1 cellular context compared by ENCODE assay signal in genomic region chr16:85137323-85138072, GRCh38.
TF ChIP-seq lines count a peak whose summit lies in the region.

No MANE protein-coding gene starts in this region.

TF ChIP-seq in GM12878, 131 proteins besides CTCF, POLR2A, EP300 and RAD21 (continued from another document):
- TF ChIP-seq PBX3 (IDR thresholded peaks at IDR 0.05; ENCODE audit: insufficient replicate concordance, low read depth, low read length) (no peak), BCL11A (IDR thresholded peaks at IDR 0.05; ENCODE audit: low read depth, low read length) (no peak), IRF4 (IDR thresholded peaks at IDR 0.05; ENCODE audit: low read depth, low read length) (no peak), NR2C1 (IDR thresholded peaks at IDR 0.05) (no peak)
TF ChIP-seq in GM12878: peak in this region for 0.
